Comparison of ENCODE assay signal across 30 cellular contexts in the genomic region with DNA sequence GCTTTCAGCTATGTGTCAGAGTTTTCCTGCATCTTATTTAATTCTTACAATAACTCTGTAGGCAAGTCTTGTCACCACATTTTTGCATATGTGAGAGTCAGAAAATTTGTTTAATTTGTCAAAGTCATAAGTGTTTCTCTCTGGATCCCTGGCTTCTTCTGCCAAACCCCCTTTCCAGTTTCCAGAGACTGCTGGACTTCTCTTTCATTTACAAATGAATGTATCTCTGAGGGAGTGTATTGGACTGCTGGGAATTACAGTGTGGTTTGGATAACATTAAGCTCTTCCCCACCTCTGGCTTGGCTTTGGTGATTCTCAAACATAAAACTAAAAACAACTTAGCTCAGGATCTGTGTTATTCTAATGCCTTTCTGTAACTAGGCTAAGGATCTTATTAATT.
"Had no signal": no experiment of that assay in that cellular context is flagged by ENCODE, and none has a peak within 500 bp of the region (broad histone marks: within the 10 kb centered on the region; RNA-seq: fewer than 3 reads in every experiment).

No MANE protein-coding gene starts in this region.

- H3K4me1 ChIP-seq: parathyroid adenoma, psoas muscle, right lobe of liver, sigmoid colon, spleen, stomach, tibial nerve, upper lobe of left lung, vagina had no signal

- H3K9ac ChIP-seq: neural progenitor cell, parathyroid adenoma had no signal

- ATAC-seq: natural killer cell; psoas muscle; right cardiac atrium; right lobe of liver; stimulated activated memory B cell treated with anti-CD40 and anti-IgM and Interleukin-4, amounts not matched to agents 10 μg/mL and 1 μg/mL and 100 μg/mL, for 72 hours; stimulated activated naive CD8-positive, alpha-beta T cell treated with anti-CD3 and anti-CD28 coated beads, Interleukin-15, Interleukin-2, amounts not matched to agents 100 U/mL and 50 U/mL, for 24 hours had no signal

- H3K4me3 ChIP-seq: neural progenitor cell, ovary, psoas muscle, right lobe of liver, sigmoid colon, spleen, stomach, thoracic aorta, thyroid gland, tibial nerve, upper lobe of left lung, vagina had no signal

- H3K9me3 Mint-ChIP-seq: nephron, neural progenitor cell had no signal

- H3K36me3 ChIP-seq: neural progenitor cell, ovary, right lobe of liver, sigmoid colon, spleen, stomach, thoracic aorta, thyroid gland, tibial nerve, upper lobe of left lung, vagina had no signal

- H3K27me3 ChIP-seq: neural progenitor cell, ovary, right lobe of liver, sigmoid colon, spleen, stomach, thyroid gland, tibial nerve, upper lobe of left lung, vagina had no signal

- H3K4me3 Mint-ChIP-seq: natural killer cell; nephron; neural progenitor cell; stimulated activated memory B cell treated with anti-CD40 and anti-IgM and Interleukin-4, amounts not matched to agents 10 μg/mL and 1 μg/mL and 100 μg/mL, for 72 hours had no signal

- H3K9me3 ChIP-seq: ovary, psoas muscle, right lobe of liver, sigmoid colon, stomach, thoracic aorta, thyroid gland, upper lobe of left lung, vagina had no signal

- H3K27ac ChIP-seq: neural progenitor cell, ovary, parathyroid adenoma, psoas muscle, right lobe of liver, sigmoid colon, spleen, stomach, thoracic aorta, tibial nerve, upper lobe of left lung, vagina had no signal

- H3K36me3 Mint-ChIP-seq: natural killer cell; neural progenitor cell; stimulated activated memory B cell treated with anti-CD40 and anti-IgM and Interleukin-4, amounts not matched to agents 10 μg/mL and 1 μg/mL and 100 μg/mL, for 72 hours had no signal

- FAIRE-seq: small intestine, urothelium cell line had no signal

- H2AFZ ChIP-seq: neural progenitor cell, parathyroid adenoma had no signal

- H3K4me2 ChIP-seq: neural progenitor cell had no signal

- DNase-seq: natural killer cell; occipital lobe; ovary; posterior cingulate gyrus; psoas muscle; right cardiac atrium; right lobe of liver; sigmoid colon; small intestine; spleen; stimulated activated CD4-positive, alpha-beta T cell treated with anti-CD3 and anti-CD28 coated beads, Interleukin-12 subunit alpha, Interleukin-12 subunit beta, amount 100 ng/mL, for 4 hours; stimulated activated CD4-positive, alpha-beta T cell treated with anti-CD3 and anti-CD28 coated beads, Interleukin-1b, Interleukin-23, amount 100 ng/mL, for 48 hours; stimulated activated CD4-positive, alpha-beta T cell treated with anti-CD3 and anti-CD28 coated beads, Interleukin-4, amount 100 ng/mL, for 1 hour; stimulated activated CD4-positive, alpha-beta T cell treated with anti-CD3 and anti-CD28 coated beads, Interleukin-4, amount 100 ng/mL, for 4 hours; stimulated activated CD8-positive, alpha-beta memory T cell treated with anti-CD3 and anti-CD28 coated beads, Interleukin-4, amount 100 ng/mL, for 48 hours; stimulated activated naive CD4-positive, alpha-beta T cell; stimulated activated naive CD8-positive, alpha-beta T cell treated with anti-CD3 and anti-CD28 coated beads, Interleukin-15, Interleukin-2, amounts not matched to agents 100 U/mL and 50 U/mL, for 24 hours; stomach; trophoblast cell; upper lobe of left lung had no signal

- H3K4me1 Mint-ChIP-seq: natural killer cell; nephron; neural progenitor cell; stimulated activated memory B cell treated with anti-CD40 and anti-IgM and Interleukin-4, amounts not matched to agents 10 μg/mL and 1 μg/mL and 100 μg/mL, for 72 hours had no signal

- H3K27me3 Mint-ChIP-seq: progenitor cell of endocrine pancreas; stimulated activated memory B cell treated with anti-CD40 and anti-IgM and Interleukin-4, amounts not matched to agents 10 μg/mL and 1 μg/mL and 100 μg/mL, for 72 hours had no signal

- H3K27ac Mint-ChIP-seq: natural killer cell; nephron; neural progenitor cell; progenitor cell of endocrine pancreas; stimulated activated memory B cell treated with anti-CD40 and anti-IgM and Interleukin-4, amounts not matched to agents 10 μg/mL and 1 μg/mL and 100 μg/mL, for 72 hours had no signal

- H3K79me2 ChIP-seq: parathyroid adenoma had no signal
